In genomic region chr22:50011447-50012200, GRCh38 we compare ENCODE assay signal across 12 cellular contexts. TPM values are rescaled to one million over a fixed set of nuclear protein-coding genes. Genes with fewer than 3 reads are reported as not detected.
DNase-seq lines count a peak whose midpoint lies in the region; ATAC-seq and TF ChIP-seq lines count a peak whose summit lies in the region.
"Had no signal": no experiment of that assay in that cellular context is flagged by ENCODE, and none has a peak within 500 bp of the region (broad histone marks: within the 10 kb centered on the region; RNA-seq: fewer than 3 reads in every experiment).

No MANE protein-coding gene starts in this region.

- DNase-seq in NCI-H510A treated with DMSO at 0.1 percent for 48 hours (lab: John Stamatoyannopoulos, UW) (peak; percentile 7), NCI-H510A (lab: John Stamatoyannopoulos, UW) (no peak), GM12865 (ENCODE audit: low read depth) (no peak), natural killer cell (no peak), NCI-H1694 (lab: John Stamatoyannopoulos, UW) (no peak)
- DNase-seq: NCI-H187 had no signal

- intact Hi-C loops in natural killer cell (cut with micrococcal nuclease), result no loop called here

- no peaks in the 10 kb centered on the region for H3K9me3 Mint-ChIP-seq in activated T-helper 17 cell treated with anti-CD3 and anti-CD28 coated beads, Interleukin-2, amount 50 U/mL, for 72 hours
- no peaks in the 10 kb centered on the region for H3K9me3 Mint-ChIP-seq in natural killer cell

- H3K27ac Mint-ChIP-seq in activated T-helper 17 cell treated with anti-CD3 and anti-CD28 coated beads, Interleukin-2, amount 50 U/mL, for 72 hours, result peak overlapping the region; percentile 72
- H3K27ac Mint-ChIP-seq in natural killer cell, result peak overlapping the region in 1 of 2 donors; percentile 80

- H3K4me1 Mint-ChIP-seq in activated T-helper 17 cell treated with anti-CD3 and anti-CD28 coated beads, Interleukin-2, amount 50 U/mL, for 72 hours, result peaks cover 8% of the 10 kb centered on the region
- peaks cover 0 to 13% of the 10 kb centered on the region in 2 donors for H3K4me1 Mint-ChIP-seq in natural killer cell

- no peaks in the 10 kb centered on the region for H3K36me3 Mint-ChIP-seq in activated T-helper 17 cell treated with anti-CD3 and anti-CD28 coated beads, Interleukin-2, amount 50 U/mL, for 72 hours (ENCODE audit: low read depth)
- no peaks in the 10 kb centered on the region for H3K36me3 Mint-ChIP-seq in natural killer cell

- peak overlapping the region; percentile 75 for H3K4me3 Mint-ChIP-seq in activated T-helper 17 cell treated with anti-CD3 and anti-CD28 coated beads, Interleukin-2, amount 50 U/mL, for 72 hours
- peak overlapping the region; percentile 67 for H3K4me3 Mint-ChIP-seq in natural killer cell

- peak overlapping the region; percentile 41 for H3K4me3 ChIP-seq in GM12865 (ENCODE audit: low read depth, low read length)

- peaks cover 9% of the 10 kb centered on the region for H3K27me3 Mint-ChIP-seq in activated T-helper 17 cell treated with anti-CD3 and anti-CD28 coated beads, Interleukin-2, amount 50 U/mL, for 72 hours
- H3K27me3 Mint-ChIP-seq in natural killer cell (ENCODE audit: low read depth in 2 of 2), result peaks cover 9 to 20% of the 10 kb centered on the region in 2 donors

- no peak for ATAC-seq in activated T-helper 17 cell treated with anti-CD3 and anti-CD28 coated beads, Interleukin-2, amount 50 U/mL, for 72 hours (replicated peaks)
- ATAC-seq in natural killer cell (no peak), GM18520 (IDR thresholded peaks at IDR 0.05; ENCODE audit: unreplicated experiment) (no peak), GM18873 (IDR thresholded peaks at IDR 0.05; ENCODE audit: low FRiP score, unreplicated experiment) (no peak)

- TF ChIP-seq CTCF in GM12865 (IDR thresholded peaks at IDR 0.05; ENCODE audit: insufficient read depth, low read depth, low read length, missing control alignments) (no peak), natural killer cell (IDR thresholded peaks at IDR 0.05) (no peak)

RNA-seq across cellular contexts. Expression of gene IL17REL, which starts 0.9 kb away (rescaled TPM):
- under 1 TPM; 0.09 to 0.42 TPM for total RNA-seq in activated T-helper 17 cell treated with anti-CD3 and anti-CD28 coated beads, Interleukin-2, amount 50 U/mL, for 72 hours
- total RNA-seq in natural killer cell, result not detected
- total RNA-seq: astrocyte, subcutaneous adipose tissue had no signal

RNA-seq across cellular contexts. Expression of gene TTLL8, which starts 46.5 kb away (rescaled TPM):
- not detected for total RNA-seq in activated T-helper 17 cell treated with anti-CD3 and anti-CD28 coated beads, Interleukin-2, amount 50 U/mL, for 72 hours
- not detected for total RNA-seq in natural killer cell
- total RNA-seq: astrocyte, endothelial cell of umbilical vein, subcutaneous adipose tissue had no signal

RNA-seq across cellular contexts. Expression of gene PIM3, which starts 51.1 kb away (rescaled TPM):
- total RNA-seq in activated T-helper 17 cell treated with anti-CD3 and anti-CD28 coated beads, Interleukin-2, amount 50 U/mL, for 72 hours, result 100 to 1,000 TPM in 1 of 2 donors, 10 to 100 TPM in 1; 94.8 to 235 TPM
- 100 to 1,000 TPM; 107 to 130 (median 129) TPM for total RNA-seq in natural killer cell
